In the genomic region with DNA sequence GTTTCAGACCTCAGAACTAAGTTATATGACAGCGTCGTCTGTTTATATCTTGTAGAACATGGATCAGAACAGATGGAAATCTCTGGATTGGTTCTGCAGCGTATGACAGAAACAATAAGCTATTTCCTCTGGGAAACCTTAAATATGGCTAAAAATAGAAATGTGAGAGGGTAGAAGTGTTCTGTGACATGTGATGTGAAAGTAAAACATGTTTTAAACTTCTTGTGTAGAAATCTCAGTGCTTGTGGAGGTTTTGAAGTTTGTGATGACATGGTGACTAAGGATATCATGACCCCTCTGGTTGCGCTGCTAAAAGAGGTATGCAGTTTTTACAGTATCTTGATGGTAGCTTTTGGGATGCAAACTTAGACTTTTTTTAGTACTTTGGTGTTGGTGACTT, we compare ENCODE assay signal across 16 cellular contexts. TPM values are rescaled to one million over a fixed set of nuclear protein-coding genes. Genes with fewer than 3 reads are reported as not detected.
DNase-seq lines count a peak whose midpoint lies in the region; ATAC-seq, FAIRE-seq and TF ChIP-seq lines count a peak whose summit lies in the region.
"Had no signal": no experiment of that assay in that cellular context is flagged by ENCODE, and none has a peak within 500 bp of the region (broad histone marks: within the 10 kb centered on the region; RNA-seq: fewer than 3 reads in every experiment).

No MANE protein-coding gene starts in this region.

- H2AK5ac ChIP-seq in mesenchymal stem cell (ENCODE audit: low read length, severe bottlenecking) = no peak overlapping the region

- no peak overlapping the region for H4K8ac ChIP-seq in mesenchymal stem cell (ENCODE audit: low read length)

- no peak overlapping the region for H3K18ac ChIP-seq in mesenchymal stem cell (ENCODE audit: low read depth in 1 of 2, low read length in 2 of 2)

- peaks cover 27% of the 10 kb centered on the region for H3K36me3 ChIP-seq in astrocyte (ENCODE audit: insufficient read depth, low read length)
- H3K36me3 ChIP-seq in mesenchymal stem cell (ENCODE audit: control insufficient read depth in 1 of 2, insufficient read depth in 2 of 2, low read depth in 1 of 2, low read length in 2 of 2) = peaks cover 8 to 38% of the 10 kb centered on the region in 2 experiments
- peaks cover 0 to 2% of the 10 kb centered on the region in 2 donors for H3K36me3 ChIP-seq in small intestine (ENCODE audit: control insufficient read depth in 2 of 2, insufficient read depth in 2 of 2, low read length in 2 of 2)
- H3K36me3 ChIP-seq in esophagus muscularis mucosa = peaks cover 4 to 31% (median 22%) of the 10 kb centered on the region in 4 donors

- intact Hi-C loops in esophagus muscularis mucosa (cut with DNase I) = loop anchor here (5.0 to 10.0 kb wide), 2 partner anchors 84 to 296 kb away; partner anchors contain the start of genes BRD7 and TENT4B

- CTCF ChIA-PET in AG04450 (lab: Charles Lee) = interaction anchor here (0.6 to 7.1 kb wide), 13 partner anchors 10 to 738 kb away, joined by 3 to 152 read pairs (median 7); partner anchors contain the start of gene CNEP1R1

- peaks cover 21% of the 10 kb centered on the region for H3K4me1 Mint-ChIP-seq in astrocyte (ENCODE audit: low read depth, unreplicated experiment)
- peaks cover 18% of the 10 kb centered on the region for H3K4me1 Mint-ChIP-seq in endothelial cell (ENCODE audit: unreplicated experiment)

- H3K9me3 Mint-ChIP-seq in astrocyte (ENCODE audit: unreplicated experiment) (peaks cover 2% of the 10 kb centered on the region), endothelial cell (ENCODE audit: unreplicated experiment) (no peaks in the 10 kb centered on the region)
- H3K9me3 Mint-ChIP-seq: activated CD8-positive, alpha-beta T cell treated with anti-CD3 and anti-CD28 coated beads for 36 hours; dendritic cell treated with granulocyte-macrophage colony-stimulating factor and Interleukin-4, amounts not matched to agents 40 ng/mL and 50 ng/mL, for 4 days; H9 had no signal

- no peak for TF ChIP-seq POLR2A in esophagus muscularis mucosa (IDR thresholded peaks at IDR 0.05; ENCODE audit: low read depth)

- peaks cover 19% of the 10 kb centered on the region for H3K79me1 ChIP-seq in mesenchymal stem cell (replicated peaks; ENCODE audit: low read length, poor library complexity, severe bottlenecking)

- no peak overlapping the region for H2BK12ac ChIP-seq in mesenchymal stem cell (ENCODE audit: low read length in 2 of 2)

- peaks cover 42% of the 10 kb centered on the region for H4K20me1 ChIP-seq in astrocyte (ENCODE audit: insufficient read depth, low read length)

- H3K9me3 ChIP-seq in AG04450 (ENCODE audit: control insufficient read depth, insufficient read depth, low read length) = no peaks in the 10 kb centered on the region
- no peaks in the 10 kb centered on the region for H3K9me3 ChIP-seq in astrocyte (ENCODE audit: insufficient read depth, low read depth, low read length)
- H3K9me3 ChIP-seq in mesenchymal stem cell (ENCODE audit: control insufficient read depth, low read length) = no peaks in the 10 kb centered on the region
- H3K9me3 ChIP-seq in small intestine (ENCODE audit: control insufficient read depth, low read depth) = no peaks in the 10 kb centered on the region
- H3K9me3 ChIP-seq in esophagus muscularis mucosa = no peaks in the 10 kb centered on the region
- H3K9me3 ChIP-seq: Caco-2, gastrocnemius medialis had no signal

- peaks cover 50% of the 10 kb centered on the region for H3K79me2 ChIP-seq in astrocyte (ENCODE audit: insufficient read depth, low read length)

- H3K27me3 Mint-ChIP-seq in astrocyte (ENCODE audit: low read depth, unreplicated experiment) (no peaks in the 10 kb centered on the region), endothelial cell (ENCODE audit: unreplicated experiment) (peaks cover 9% of the 10 kb centered on the region)
- H3K27me3 Mint-ChIP-seq: activated CD8-positive, alpha-beta T cell treated with anti-CD3 and anti-CD28 coated beads for 36 hours; dendritic cell treated with granulocyte-macrophage colony-stimulating factor and Interleukin-4, amounts not matched to agents 40 ng/mL and 50 ng/mL, for 4 days had no signal

- H3K4me3 ChIP-seq in AG04450 (ENCODE audit: low read depth, low read length) (peak overlapping the region; percentile 21; the same call in 1 of the 2 replicates), astrocyte (ENCODE audit: insufficient read depth, low read depth, low read length) (peak overlapping the region; percentile 20), mesenchymal stem cell (ENCODE audit: insufficient read depth in 1 of 2, low read depth in 1 of 2, low read length in 2 of 2) (no peak overlapping the region), small intestine (ENCODE audit: low read depth in 1 of 2, low read length in 2 of 2) (no peak overlapping the region), esophagus muscularis mucosa (no peak overlapping the region)
- H3K4me3 ChIP-seq: gastrocnemius medialis had no signal

- no peak overlapping the region for H4K91ac ChIP-seq in mesenchymal stem cell (ENCODE audit: low read length)

- peaks cover 18% of the 10 kb centered on the region for H3K4me1 ChIP-seq in astrocyte (ENCODE audit: insufficient read depth, low read length)
- peaks cover 14% of the 10 kb centered on the region for H3K4me1 ChIP-seq in mesenchymal stem cell (ENCODE audit: control insufficient read depth, insufficient read depth, low read depth, low read length)
- H3K4me1 ChIP-seq in small intestine (ENCODE audit: control insufficient read depth in 2 of 2, insufficient read depth in 1 of 2, low read depth in 1 of 2, low read length in 1 of 2) = no peaks in the 10 kb centered on the region
- peaks cover 20 to 39% (median 29%) of the 10 kb centered on the region in 4 donors for H3K4me1 ChIP-seq in esophagus muscularis mucosa

- H3K27ac ChIP-seq in AG04450 (ENCODE audit: low read depth, low read length) = peak overlapping the region; percentile 78
- H3K27ac ChIP-seq in astrocyte (ENCODE audit: low read depth, low read length) = no peak overlapping the region
- H3K27ac ChIP-seq in mesenchymal stem cell (ENCODE audit: low read length, poor library complexity, severe bottlenecking) = no peak overlapping the region
- no peak overlapping the region for H3K27ac ChIP-seq in small intestine (ENCODE audit: low read depth in 1 of 2, low read length in 1 of 2)
- H3K27ac ChIP-seq in esophagus muscularis mucosa (replicated peaks in 1 of 4) = peak overlapping the region in 2 of 4 donors; percentile 31 to 36
- H3K27ac ChIP-seq: gastrocnemius medialis had no signal

- TF ChIP-seq CTCF in AG04450 (IDR thresholded peaks at IDR 0.05; ENCODE audit: low read depth, low read length) (no peak), astrocyte (IDR thresholded peaks at IDR 0.05; ENCODE audit: insufficient read depth, low read depth, low read length) (no peak), endothelial cell (IDR thresholded peaks at IDR 0.05; ENCODE audit: unreplicated experiment) (no peak), esophagus muscularis mucosa (IDR thresholded peaks at IDR 0.05) (no peak)

- H2BK15ac ChIP-seq in mesenchymal stem cell (ENCODE audit: low read depth, poor library complexity, severe bottlenecking) = no peak overlapping the region

- FAIRE-seq in astrocyte (lab: Jason Lieb, UNC) (no peak), small intestine (lab: Jason Lieb, UNC) (no peak)
- FAIRE-seq: keratinocyte had no signal

- H3K4me2 ChIP-seq in astrocyte (ENCODE audit: low read length) (peak overlapping the region; percentile 98), mesenchymal stem cell (ENCODE audit: low read length, poor library complexity, severe bottlenecking) (no peak overlapping the region)

- ATAC-seq in GM19328 (IDR thresholded peaks at IDR 0.05; ENCODE audit: unreplicated experiment) = no peak
- ATAC-seq: activated CD8-positive, alpha-beta T cell treated with anti-CD3 and anti-CD28 coated beads for 36 hours; gastrocnemius medialis had no signal

- H3K9ac ChIP-seq in astrocyte (ENCODE audit: low read length) (no peak overlapping the region), mesenchymal stem cell (ENCODE audit: low read length) (peak overlapping the region; percentile 90)

- H3K27ac Mint-ChIP-seq in astrocyte (ENCODE audit: unreplicated experiment) (no peak overlapping the region), endothelial cell (ENCODE audit: unreplicated experiment) (no peak overlapping the region)
- H3K27ac Mint-ChIP-seq: activated CD8-positive, alpha-beta T cell treated with anti-CD3 and anti-CD28 coated beads for 36 hours had no signal

- DNase-seq in AG04450 (ENCODE audit: low read depth, low spot score) = peak; percentile 45
- DNase-seq in EL = peak; percentile 26
- DNase-seq in astrocyte (ENCODE audit: low read depth) = peak; percentile 50
- DNase-seq in mesenchymal stem cell = peak; percentile 76
- no peak for DNase-seq in small intestine
- DNase-seq in endothelial cell (ENCODE audit: low spot score) = no peak
- no peak for DNase-seq in esophagus muscularis mucosa (ENCODE audit: extremely low spot score)
- DNase-seq: activated CD8-positive, alpha-beta T cell treated with anti-CD3 and anti-CD28 coated beads for 36 hours; Caco-2; gastrocnemius medialis; H9; NCI-H2081; stimulated activated CD4-positive, alpha-beta T cell treated with anti-CD3 and anti-CD28 coated beads, Interleukin-1b, Interleukin-23, amount 100 ng/mL, for 48 hours had no signal

- H3K27me3 ChIP-seq in AG04450 (ENCODE audit: control insufficient read depth, insufficient read depth, low read length) = no peaks in the 10 kb centered on the region
- H3K27me3 ChIP-seq in astrocyte (ENCODE audit: insufficient read depth, low read length) = no peaks in the 10 kb centered on the region
- no peaks in the 10 kb centered on the region for H3K27me3 ChIP-seq in mesenchymal stem cell (ENCODE audit: control insufficient read depth in 1 of 2, insufficient read depth in 1 of 2, low read length in 2 of 2)
- no peaks in the 10 kb centered on the region for H3K27me3 ChIP-seq in small intestine (ENCODE audit: control insufficient read depth in 2 of 2, insufficient read depth in 2 of 2, low read length in 2 of 2)
- no peaks in the 10 kb centered on the region for H3K27me3 ChIP-seq in esophagus muscularis mucosa
- H3K27me3 ChIP-seq: gastrocnemius medialis had no signal

- no peak overlapping the region for H2BK120ac ChIP-seq in mesenchymal stem cell (ENCODE audit: low read depth, low read length)

- TF ChIP-seq EP300 in esophagus muscularis mucosa (IDR thresholded peaks at IDR 0.05) = no peak

- POLR2A ChIA-PET in AG04450 (lab: Yijun Ruan, JAX) = interaction anchor here (0.8 to 0.9 kb wide), 2 partner anchors 43 to 142 kb away, joined by 3 read pairs; partner anchors contain the start of gene CNEP1R1

- WGBS in mesenchymal stem cell = 93% methylated on average over 4 of the region's 4 CpGs
- WGBS in small intestine, 3 donors = 82 to 93% (median 85%) methylated on average over 4 of the region's 4 CpGs
- WGBS in esophagus muscularis mucosa = 31% methylated on average over 4 of the region's 4 CpGs

- no peak overlapping the region for H3K14ac ChIP-seq in mesenchymal stem cell (ENCODE audit: low read length in 2 of 2)

- H3K23ac ChIP-seq in mesenchymal stem cell (ENCODE audit: low read length in 2 of 2) = no peak overlapping the region

- H3K4me3 Mint-ChIP-seq in astrocyte (ENCODE audit: unreplicated experiment) = peak overlapping the region; percentile 98
- no peak overlapping the region for H3K4me3 Mint-ChIP-seq in endothelial cell (ENCODE audit: unreplicated experiment)

- no peak overlapping the region for H2BK5ac ChIP-seq in mesenchymal stem cell (ENCODE audit: low read depth, low read length, poor library complexity, severe bottlenecking)

- no peak overlapping the region for H2AFZ ChIP-seq in astrocyte (ENCODE audit: low read depth, low read length)
- H2AFZ ChIP-seq in mesenchymal stem cell (ENCODE audit: low read depth, low read length) = no peak overlapping the region

- no peak overlapping the region for H3K4ac ChIP-seq in mesenchymal stem cell (ENCODE audit: low read depth in 1 of 2, low read length in 2 of 2)

- peaks cover 10% of the 10 kb centered on the region for H3K36me3 Mint-ChIP-seq in astrocyte (ENCODE audit: low read depth, unreplicated experiment)
- peaks cover 4% of the 10 kb centered on the region for H3K36me3 Mint-ChIP-seq in endothelial cell (ENCODE audit: low read depth, unreplicated experiment)

RNA-seq across cellular contexts. Expression of gene HEATR3, which starts 2.8 kb away (rescaled TPM):
- polyA plus RNA-seq in AG04450 (2011; rRNA removed) (15.0 and 17.1 TPM in 2 replicates), small intestine (10 to 100 TPM; 11.9 to 14.3 (median 12.3) TPM)
- polyA minus RNA-seq in AG04450 (2011; rRNA and poly(A)+ RNA removed) = 14.2 and 15.0 TPM in 2 replicates
- total RNA-seq in astrocyte (22.2 and 26.8 TPM in 2 replicates), endothelial cell (ENCODE audit: unreplicated experiment) (10.3 TPM), esophagus muscularis mucosa (10 to 100 TPM in 3 of 4 donors, 1 to 10 TPM in 1; 10.0 to 25.7 (median 12.4) TPM)
- polyA plus RNA-seq in mesenchymal stem cell (2013, experiment 1 of 2) = 11.5 TPM
- polyA plus RNA-seq in mesenchymal stem cell (2013, experiment 2 of 2) = 11.6 TPM

RNA-seq across cellular contexts. Expression of gene CNEP1R1, which starts 43.5 kb away (rescaled TPM):
- polyA plus RNA-seq in AG04450 (2011; rRNA removed) (22.4 and 33.0 TPM in 2 replicates), small intestine (1 to 10 TPM; 6.8 to 7.6 (median 7.3) TPM)
- 13.9 and 27.3 TPM in 2 replicates for polyA minus RNA-seq in AG04450 (2011; rRNA and poly(A)+ RNA removed)
- total RNA-seq in astrocyte (31.1 and 32.1 TPM in 2 replicates), endothelial cell (ENCODE audit: unreplicated experiment) (32.7 TPM), esophagus muscularis mucosa (10 to 100 TPM; 11.2 to 18.7 (median 14.2) TPM)
- polyA plus RNA-seq in mesenchymal stem cell (2013, experiment 1 of 2) = 23.6 TPM
- polyA plus RNA-seq in mesenchymal stem cell (2013, experiment 2 of 2) = 25.4 TPM

Comparison
In these comparisons a context has a peak if more than half of its experiments do, and no peak if none do; other contexts are left out.
1. DNase-seq: peak in AG04450 (single experiment), EL (single experiment), astrocyte (single experiment) and mesenchymal stem cell (single experiment); none in small intestine (single experiment), endothelial cell (single experiment) and esophagus muscularis mucosa (single experiment).
2. H3K4me3 ChIP-seq: peak in AG04450 (single experiment) and astrocyte (single experiment); none in mesenchymal stem cell (0 of 2), small intestine (0 of 2) and esophagus muscularis mucosa (0 of 4).